Comparison of ENCODE assay signal across 11 cellular contexts in genomic region chr4:52421811-52422213, GRCh38.
"Had no signal": no experiment of that assay in that cellular context is flagged by ENCODE, and none has a peak within 500 bp of the region (broad histone marks: within the 10 kb centered on the region; RNA-seq: fewer than 3 reads in every experiment).

No MANE protein-coding gene starts in this region.

- H3K36me3 ChIP-seq: stomach, WERI-Rb-1 had no signal

- H3K4me1 ChIP-seq: stomach had no signal

- H3K27me3 ChIP-seq: stomach had no signal

- H3K4me3 ChIP-seq: stomach had no signal

- DNase-seq: activated CD4-positive, alpha-beta T cell treated with anti-CD3 and anti-CD28 coated beads for 36 hours; activated CD8-positive, alpha-beta memory T cell treated with anti-CD3 and anti-CD28 coated beads, Interleukin-2, amount 50 U/mL, for 4 hours; activated CD8-positive, alpha-beta T cell treated with anti-CD3 and anti-CD28 coated beads for 36 hours; activated naive CD8-positive, alpha-beta T cell treated with anti-CD3 and anti-CD28 coated beads, Interleukin-2, amount 10 ng/mL, durations not matched to agents 7 days and 5 days; aorta; stimulated activated CD4-positive, alpha-beta T cell treated with anti-CD3 and anti-CD28 coated beads, Interleukin-15, amount 100 ng/mL, for 24 hours; stimulated activated CD4-positive, alpha-beta T cell treated with anti-CD3 and anti-CD28 coated beads, Interleukin-4, amount 100 ng/mL, for 24 hours; stomach; T-cell; WERI-Rb-1 had no signal

- H3K9me3 ChIP-seq: stomach had no signal

- ATAC-seq: activated CD4-positive, alpha-beta T cell treated with anti-CD3 and anti-CD28 coated beads for 36 hours; activated CD8-positive, alpha-beta T cell treated with anti-CD3 and anti-CD28 coated beads for 36 hours; left lobe of liver; T-cell had no signal

- H3K27ac ChIP-seq: stomach, WERI-Rb-1 had no signal
